ENCODE assay signal across 2 cellular contexts in genomic region chr10:77287647-77288120, GRCh38.
A peak's percentile ranks its signal among the peaks of the same experiment; 100 is the strongest.
TF ChIP-seq lines count a peak whose summit lies in the region.

No MANE protein-coding gene starts in this region.

TF ChIP-seq in liver, 16 proteins besides CTCF, POLR2A, EP300 and RAD21 (continued from another document):
- TF ChIP-seq ZBTB33 (IDR thresholded peaks at IDR 0.05) (peak; percentile 69), FOXA2 (IDR thresholded peaks at IDR 0.05) (peak; percentile 65), FOXA1 (IDR thresholded peaks at IDR 0.05) (no peak), REST (IDR thresholded peaks at IDR 0.05) (peak; percentile 68), RXRA (IDR thresholded peaks at IDR 0.05) (peak; percentile 80 to 96), NR2F2 (IDR thresholded peaks at IDR 0.05) (no peak), TAF1 (conservative IDR thresholded peaks at IDR 0.05) (no peak)

TF ChIP-seq in HepG2, 621 proteins besides CTCF, POLR2A, EP300 and RAD21 (continued from another document):
- no peak for TF ChIP-seq ZXDC (CRISPR knock-in tag; IDR thresholded peaks at IDR 0.05)
- TF ChIP-seq DNMT1 (CRISPR knock-in tag; IDR thresholded peaks at IDR 0.05) = no peak
- no peak for TF ChIP-seq CBFB (CRISPR knock-in tag; IDR thresholded peaks at IDR 0.05)
- TF ChIP-seq TSC22D2 (CRISPR knock-in tag; IDR thresholded peaks at IDR 0.05; ENCODE audit: borderline replicate concordance) = no peak
- no peak for TF ChIP-seq CREB1 (IDR thresholded peaks at IDR 0.05)
- TF ChIP-seq CREB1 (CRISPR knock-in tag; IDR thresholded peaks at IDR 0.05) = no peak
- no peak for TF ChIP-seq HOXA3 (CRISPR knock-in tag; IDR thresholded peaks at IDR 0.05)
- TF ChIP-seq HNRNPUL1 (IDR thresholded peaks at IDR 0.05; ENCODE audit: low read depth, low read length) = no peak
- no peak for TF ChIP-seq AKAP8 (CRISPR knock-in tag; IDR thresholded peaks at IDR 0.05)
- no peak for TF ChIP-seq KLF15 (CRISPR knock-in tag; IDR thresholded peaks at IDR 0.05; ENCODE audit: borderline replicate concordance)
